ENCODE assay signal across 10 cellular contexts in the genomic region with DNA sequence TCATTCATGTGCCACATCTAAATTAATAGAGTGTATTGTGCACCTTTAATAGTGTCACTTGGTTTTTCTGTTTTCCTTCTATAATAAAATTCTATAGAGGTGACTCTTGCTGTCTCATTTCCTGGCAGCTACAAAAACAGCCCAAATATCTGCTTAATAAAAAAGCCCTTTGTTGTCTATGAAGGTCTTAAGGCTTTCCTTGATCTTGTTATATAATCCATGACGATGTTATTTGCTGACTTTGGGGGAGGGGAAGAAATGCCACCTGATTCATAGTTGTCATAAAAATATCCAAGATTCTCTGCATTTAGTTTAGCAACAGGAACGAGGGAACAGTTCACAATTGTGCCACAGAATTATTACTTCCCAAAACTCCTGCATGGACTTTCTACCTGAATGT. TPM values are rescaled to one million over a fixed set of nuclear protein-coding genes. Genes with fewer than 3 reads are reported as not detected.
DNase-seq lines count a peak whose midpoint lies in the region; ATAC-seq, FAIRE-seq and TF ChIP-seq lines count a peak whose summit lies in the region.
"Had no signal": no experiment of that assay in that cellular context is flagged by ENCODE, and none has a peak within 500 bp of the region (broad histone marks: within the 10 kb centered on the region; RNA-seq: fewer than 3 reads in every experiment).

No MANE protein-coding gene starts in this region.

- H3K4me3 ChIP-seq in fibroblast of lung (replicated peaks in 1 of 4; ENCODE audit: control extremely low read depth in 1 of 4, insufficient read depth in 1 of 4, low read depth in 3 of 4, low read length in 4 of 4): peak overlapping the region in 1 of 4 experiments; percentile 93
- H3K4me3 ChIP-seq in sigmoid colon: peak overlapping the region in 1 of 4 donors; percentile 55
- no peak overlapping the region for H3K4me3 ChIP-seq in lower leg skin (ENCODE audit: low read depth, poor library complexity, severe bottlenecking)

- H3K36me3 ChIP-seq in ES-I3 (ENCODE audit: insufficient read depth, low read length) (no peaks in the 10 kb centered on the region), fibroblast of lung (ENCODE audit: control insufficient read depth, insufficient read depth, low read length) (no peaks in the 10 kb centered on the region), sigmoid colon (no peaks in the 10 kb centered on the region)

- H3K4me1 ChIP-seq in ES-I3 (ENCODE audit: insufficient read depth, low read length) (peaks cover 38% of the 10 kb centered on the region), fibroblast of lung (ENCODE audit: control insufficient read depth, extremely low read depth, insufficient read depth, low read length) (peaks cover 10% of the 10 kb centered on the region), sigmoid colon (peaks cover 0 to 77% (median 61%) of the 10 kb centered on the region in 4 donors)

- H2AFZ ChIP-seq in fibroblast of lung (ENCODE audit: low read length): no peak overlapping the region

- H3K9ac ChIP-seq in ES-I3 (ENCODE audit: low read depth, low read length) (peak overlapping the region; percentile 67; the same call in 1 of the 2 replicates), fibroblast of lung (ENCODE audit: insufficient read depth, low read length) (no peak overlapping the region)

- peak overlapping the region; percentile 97 for H3K4me2 ChIP-seq in fibroblast of lung (ENCODE audit: extremely low read depth, insufficient read depth, low read length)

- TF ChIP-seq CTCF in fibroblast of lung (conservative IDR thresholded peaks at IDR 0.05 in 1 of 2, IDR thresholded peaks at IDR 0.05 in 1 of 2; ENCODE audit: low read depth in 1 of 2, low read length in 2 of 2): no peak
- TF ChIP-seq CTCF in sigmoid colon (IDR thresholded peaks at IDR 0.05): no peak
- no peak for TF ChIP-seq CTCF in lower leg skin (IDR thresholded peaks at IDR 0.05)

- no peaks in the 10 kb centered on the region for H4K20me1 ChIP-seq in fibroblast of lung (ENCODE audit: control insufficient read depth, extremely low read depth, insufficient read depth, low read length)

- H3K27me3 ChIP-seq in fibroblast of lung (ENCODE audit: control insufficient read depth, insufficient read depth, low read length): no peaks in the 10 kb centered on the region
- no peaks in the 10 kb centered on the region for H3K27me3 ChIP-seq in sigmoid colon

- ATAC-seq in HG02870 (IDR thresholded peaks at IDR 0.05; ENCODE audit: unreplicated experiment): no peak
- ATAC-seq: left lobe of liver had no signal

- no peak for FAIRE-seq in RCC 7860 (lab: Jason Lieb, UNC)

- no peak for TF ChIP-seq EP300 in sigmoid colon (IDR thresholded peaks at IDR 0.05)

- H3K9me3 ChIP-seq in ES-I3 (ENCODE audit: control insufficient read depth, insufficient read depth, low read length) (no peaks in the 10 kb centered on the region), fibroblast of lung (ENCODE audit: control insufficient read depth, insufficient read depth, low read depth, low read length) (no peaks in the 10 kb centered on the region), sigmoid colon (no peaks in the 10 kb centered on the region)

- WGBS in sigmoid colon, 2 donors: 18 to 39% methylated on average over 2 of the region's 2 CpGs
- 44 to 54% methylated on average over 2 of the region's 2 CpGs for WGBS in lower leg skin, 2 donors

- H3K27ac ChIP-seq in fibroblast of lung (ENCODE audit: insufficient read depth, low read length) (no peak overlapping the region), sigmoid colon (peak overlapping the region; percentile 85 to 91 (median 88))

- peak; percentile 10 for DNase-seq in RPMI7951 (ENCODE audit: low read depth)
- peak in 1 of 2 donors; percentile 44 for DNase-seq in fibroblast of lung (ENCODE audit: low read depth in 2 of 2)
- DNase-seq in sigmoid colon: no peak
- DNase-seq in lower leg skin (ENCODE audit: low spot score in 2 of 2): no peak
- DNase-seq in RCC 7860 (ENCODE audit: low spot score): no peak
- no peak for DNase-seq in activated effector memory CD4-positive, alpha-beta T cell treated with anti-CD3 and anti-CD28 coated beads, Interleukin-2, amount 50 U/mL, for 16 hours
- DNase-seq: DMS153 had no signal

- no peak for TF ChIP-seq POLR2A in sigmoid colon (IDR thresholded peaks at IDR 0.05)
- no peak for TF ChIP-seq POLR2A in lower leg skin (IDR thresholded peaks at IDR 0.05)

- peaks cover 13% of the 10 kb centered on the region for H3K79me2 ChIP-seq in fibroblast of lung (ENCODE audit: control insufficient read depth, insufficient read depth, low read length)

- intact Hi-C loops in sigmoid colon (cut with DNase I) (loop anchor here (2.0 kb wide), 1 partner anchor 31 kb away; the partner anchor contains the start of gene CPEB4), lower leg skin (cut with DNase I; ENCODE audit: low total_unique reads) (no loop called here)

RNA-seq across cellular contexts. Expression of gene CPEB4, which starts 31.3 kb away (rescaled TPM):
- 11.2 and 12.5 TPM in 2 replicates for total RNA-seq in RPMI7951 (2014; rRNA removed; shearing (Covaris generic))
- total RNA-seq in fibroblast of lung (17.2 and 23.6 TPM in 2 replicates), sigmoid colon (10 to 100 TPM; 27.8 to 66.2 (median 32.0) TPM), lower leg skin (10 to 100 TPM; 47.5 to 79.6 (median 55.3) TPM)
- polyA plus RNA-seq in fibroblast of lung (13.4 and 19.9 TPM in 2 replicates), sigmoid colon (10 to 100 TPM in 1 of 3 donors, 1 to 10 TPM in 2; 6.0 to 10.3 (median 8.4) TPM)
- polyA plus RNA-seq in fibroblast of lung (2012): 6.4 and 8.8 TPM in 2 replicates
- 11.0 and 16.5 TPM in 2 replicates for polyA minus RNA-seq in fibroblast of lung (ENCODE audit: low replicate concordance)
